Comparison of ENCODE assay signal across 1 cellular context in genomic region chr18:59079264-59079972, GRCh38.
TF ChIP-seq lines count a peak whose summit lies in the region.

No MANE protein-coding gene starts in this region.

TF ChIP-seq in HEK293, 187 proteins besides CTCF, POLR2A, EP300 and RAD21 (continued from another document and continues in another):
- TF ChIP-seq ZNF391 (tag by site-specific recombination; IDR thresholded peaks at IDR 0.05; ENCODE audit: borderline replicate concordance, low read depth) (peak; percentile 59; the same call in 1 of the 2 replicates), ZNF426 (tag by site-specific recombination; IDR thresholded peaks at IDR 0.05) (no peak), OVOL3 (tag by site-specific recombination; IDR thresholded peaks at IDR 0.05) (0 out of 2 replicates have a peak, but pooled peaks have one; percentile 35), ZNF341 (tag by site-specific recombination; IDR thresholded peaks at IDR 0.05; ENCODE audit: low read depth) (peak; percentile 63), YY1 (tag by site-specific recombination; IDR thresholded peaks at IDR 0.05) (no peak), ZNF274 (IDR thresholded peaks at IDR 0.05; ENCODE audit: low read length) (no peak), ZNF274 (tag by site-specific recombination; IDR thresholded peaks at IDR 0.05; ENCODE audit: borderline replicate concordance) (no peak), ZFP69B (tag by site-specific recombination; IDR thresholded peaks at IDR 0.05) (no peak), ZNF416 (tag by site-specific recombination; IDR thresholded peaks at IDR 0.05) (no peak), GFI1B (tag by site-specific recombination; IDR thresholded peaks at IDR 0.05) (peak; percentile 92), ZBTB44 (tag by site-specific recombination; IDR thresholded peaks at IDR 0.05) (no peak), ZNF184 (tag by site-specific recombination; IDR thresholded peaks at IDR 0.05) (no peak), ZNF660 (tag by site-specific recombination; IDR thresholded peaks at IDR 0.05) (0 out of 2 replicates have a peak, but pooled peaks have one; percentile 61), ZNF791 (tag by site-specific recombination; IDR thresholded peaks at IDR 0.05) (no peak), ZBTB1 (tag by site-specific recombination; IDR thresholded peaks at IDR 0.05) (no peak), OSR2 (tag by site-specific recombination; IDR thresholded peaks at IDR 0.05) (peak; percentile 91), ZNF692 (tag by site-specific recombination; IDR thresholded peaks at IDR 0.05) (peak; percentile 78), ZNF580 (tag by site-specific recombination; IDR thresholded peaks at IDR 0.05) (peak; percentile 97), ZNF626 (tag by site-specific recombination; IDR thresholded peaks at IDR 0.05) (no peak), ZNF473 (tag by site-specific recombination; IDR thresholded peaks at IDR 0.05) (no peak), KLF1 (tag by site-specific recombination; IDR thresholded peaks at IDR 0.05) (no peak), ZBTB6 (tag by site-specific recombination; IDR thresholded peaks at IDR 0.05) (peak; percentile 46; the same call in 1 of the 2 replicates), ZNF623 (tag by site-specific recombination; IDR thresholded peaks at IDR 0.05) (no peak), ZNF677 (tag by site-specific recombination; IDR thresholded peaks at IDR 0.05) (no peak), ATF2 (tag by site-specific recombination; IDR thresholded peaks at IDR 0.05; ENCODE audit: low read depth) (peak; percentile 68; the same call in 1 of the 2 replicates), ZNF280D (tag by site-specific recombination; IDR thresholded peaks at IDR 0.05) (0 out of 2 replicates have a peak, but pooled peaks have one; percentile 80), ZNF776 (tag by site-specific recombination; IDR thresholded peaks at IDR 0.05; ENCODE audit: borderline replicate concordance) (no peak), PRDM10 (tag by site-specific recombination; IDR thresholded peaks at IDR 0.05) (peak; percentile 67), ZNF2 (tag by site-specific recombination; IDR thresholded peaks at IDR 0.05) (peak; percentile 54; the same call in 1 of the 2 replicates), ZXDB (tag by site-specific recombination; IDR thresholded peaks at IDR 0.05) (peak; percentile 92), ZSCAN23 (tag by site-specific recombination; IDR thresholded peaks at IDR 0.05) (0 out of 2 replicates have a peak, but pooled peaks have one; percentile 50), ZNF701 (tag by site-specific recombination; IDR thresholded peaks at IDR 0.05) (no peak), ZNF19 (tag by site-specific recombination; IDR thresholded peaks at IDR 0.05; ENCODE audit: low read depth) (peak; percentile 12; the same call in 1 of the 2 replicates), KLF9 (tag by site-specific recombination; IDR thresholded peaks at IDR 0.05; ENCODE audit: low read depth) (no peak), ZNF10 (tag by site-specific recombination; IDR thresholded peaks at IDR 0.05) (0 out of 2 replicates have a peak, but pooled peaks have one; percentile 52), ZNF394 (tag by site-specific recombination; IDR thresholded peaks at IDR 0.05; ENCODE audit: borderline replicate concordance) (peak; percentile 68), KLF16 (tag by site-specific recombination; IDR thresholded peaks at IDR 0.05) (0 out of 2 replicates have a peak, but pooled peaks have one; percentile 50), SP3 (tag by site-specific recombination; IDR thresholded peaks at IDR 0.05) (peak; percentile 39; the same call in 1 of the 2 replicates), ZBTB21 (tag by site-specific recombination; IDR thresholded peaks at IDR 0.05) (peak; percentile 79), ZNF16 (tag by site-specific recombination; IDR thresholded peaks at IDR 0.05; ENCODE audit: low read depth) (no peak), INSM2 (tag by site-specific recombination; IDR thresholded peaks at IDR 0.05) (peak; percentile 85), HOXC10 (CRISPR knock-in tag; IDR thresholded peaks at IDR 0.05) (no peak), ZNF324 (tag by site-specific recombination; IDR thresholded peaks at IDR 0.05) (peak; percentile 58; the same call in 1 of the 2 replicates), ZBTB17 (tag by site-specific recombination; IDR thresholded peaks at IDR 0.05) (peak; percentile 68), TRIM28 (IDR thresholded peaks at IDR 0.05; ENCODE audit: borderline replicate concordance, low read length) (peak; percentile 28; the same call in 1 of the 2 replicates), ZNF24 (tag by site-specific recombination; IDR thresholded peaks at IDR 0.05) (peak; percentile 87), KLF10 (tag by site-specific recombination; IDR thresholded peaks at IDR 0.05) (peak; percentile 79), SP7 (tag by site-specific recombination; IDR thresholded peaks at IDR 0.05) (peak; percentile 91), ZNF629 (tag by site-specific recombination; IDR thresholded peaks at IDR 0.05) (peak; percentile 94), ZBTB48 (tag by site-specific recombination; IDR thresholded peaks at IDR 0.05) (no peak), ZNF544 (tag by site-specific recombination; IDR thresholded peaks at IDR 0.05) (no peak), ZNF138 (tag by site-specific recombination; IDR thresholded peaks at IDR 0.05; ENCODE audit: borderline replicate concordance) (no peak), KLF8 (tag by site-specific recombination; IDR thresholded peaks at IDR 0.05) (peak; percentile 72), ZNF747 (tag by site-specific recombination; IDR thresholded peaks at IDR 0.05) (no peak), ZNF239 (tag by site-specific recombination; IDR thresholded peaks at IDR 0.05) (no peak), ZNF596 (tag by site-specific recombination; IDR thresholded peaks at IDR 0.05) (peak; percentile 51), ZNF621 (tag by site-specific recombination; IDR thresholded peaks at IDR 0.05) (no peak)
